Comparison of ENCODE assay signal across 24 cellular contexts in genomic region chr12:27109339-27110023, GRCh38. TPM values are rescaled to one million over a fixed set of nuclear protein-coding genes. Genes with fewer than 3 reads are reported as not detected.
DNase-seq lines count a peak whose midpoint lies in the region; FAIRE-seq and TF ChIP-seq lines count a peak whose summit lies in the region.
"Had no signal": no experiment of that assay in that cellular context is flagged by ENCODE, and none has a peak within 500 bp of the region (broad histone marks: within the 10 kb centered on the region; RNA-seq: fewer than 3 reads in every experiment).

No MANE protein-coding gene starts in this region.

- H3K27ac Mint-ChIP-seq in astrocyte (ENCODE audit: unreplicated experiment) (no peak overlapping the region), Calu3 (ENCODE audit: unreplicated experiment) (no peak overlapping the region)

- no peak overlapping the region for H3K9ac ChIP-seq in astrocyte (ENCODE audit: low read length)

- CTCF ChIA-PET in Calu3 (lab: Charles Lee), result no interaction called here

- H3K9me3 Mint-ChIP-seq in astrocyte (ENCODE audit: unreplicated experiment), result no peaks in the 10 kb centered on the region
- H3K9me3 Mint-ChIP-seq in Calu3 (ENCODE audit: low read depth, unreplicated experiment), result no peaks in the 10 kb centered on the region
- H3K9me3 Mint-ChIP-seq: activated naive CD4-positive, alpha-beta T cell treated with anti-CD3 and anti-CD28 coated beads, Interleukin-2, amount 50 U/mL, for 72 hours had no signal

- H3K4me3 ChIP-seq in ACC112 (ENCODE audit: low read depth, low read length), result peak overlapping the region; percentile 40
- H3K4me3 ChIP-seq in astrocyte (ENCODE audit: insufficient read depth, low read depth, low read length), result no peak overlapping the region
- H3K4me3 ChIP-seq in fibroblast of the aortic adventitia (ENCODE audit: low read depth, low read length), result no peak overlapping the region
- H3K4me3 ChIP-seq: left ventricle myocardium inferior, thoracic aorta had no signal

- DNase-seq in GM12891 (ENCODE audit: insufficient read length, low spot score) (no peak), astrocyte (ENCODE audit: low read depth) (peak; percentile 28), fibroblast of the aortic adventitia (ENCODE audit: low read depth) (peak; percentile 86), Calu3 (no peak), NCI-H2029 (lab: John Stamatoyannopoulos, UW) (no peak), glomerular visceral epithelial cell (ENCODE audit: extremely low spot score) (no peak)
- no peak for DNase-seq in activated CD4-positive, CD25-positive, alpha-beta regulatory T cell treated with anti-CD3 and anti-CD28 coated beads, Interleukin-2, amount 50 U/mL, for 72 hours
- DNase-seq: activated CD4-positive, alpha-beta T cell treated with anti-CD3 and anti-CD28 coated beads for 1 hour; central memory CD4-positive, alpha-beta T cell; effector memory CD4-positive, alpha-beta T cell; foreskin melanocyte; IMR-90; left ventricle myocardium inferior; NCI-H2081; NCI-H526; SHP77 treated with DMSO at 0.1 percent for 48 hours; small intestine had no signal

- no peaks in the 10 kb centered on the region for H4K20me1 ChIP-seq in astrocyte (ENCODE audit: insufficient read depth, low read length)

- intact Hi-C loops in Calu3 (cut with micrococcal nuclease; ENCODE audit: unreplicated experiment), result loop anchor here (5.0 kb wide), 1 partner anchor 68 kb away; no protein-coding TSS in a partner anchor

- H3K36me3 Mint-ChIP-seq in astrocyte (ENCODE audit: low read depth, unreplicated experiment) (no peaks in the 10 kb centered on the region), Calu3 (ENCODE audit: insufficient read depth, unreplicated experiment) (no peaks in the 10 kb centered on the region)

- H3K9me3 ChIP-seq in astrocyte (ENCODE audit: insufficient read depth, low read depth, low read length), result no peaks in the 10 kb centered on the region
- H3K9me3 ChIP-seq: thoracic aorta had no signal

- TF ChIP-seq CTCF in astrocyte (IDR thresholded peaks at IDR 0.05; ENCODE audit: insufficient read depth, low read depth, low read length), result no peak
- no peak for TF ChIP-seq CTCF in fibroblast of the aortic adventitia (IDR thresholded peaks at IDR 0.05; ENCODE audit: insufficient read depth, low read length)
- TF ChIP-seq CTCF in Calu3 (IDR thresholded peaks at IDR 0.05; ENCODE audit: unreplicated experiment), result no peak

- no peaks in the 10 kb centered on the region for H3K27me3 Mint-ChIP-seq in astrocyte (ENCODE audit: low read depth, unreplicated experiment)
- H3K27me3 Mint-ChIP-seq in Calu3 (ENCODE audit: unreplicated experiment), result no peaks in the 10 kb centered on the region

- H3K4me1 ChIP-seq in ACC112 (ENCODE audit: control insufficient read depth, insufficient read depth, low read length, unreplicated experiment) (peaks cover 15% of the 10 kb centered on the region), astrocyte (ENCODE audit: insufficient read depth, low read length) (no peaks in the 10 kb centered on the region)
- H3K4me1 ChIP-seq: left ventricle myocardium inferior had no signal

- FAIRE-seq in GM12891 (lab: Jason Lieb, UNC) (peak; percentile 28), astrocyte (lab: Jason Lieb, UNC) (peak; percentile 5)
- FAIRE-seq: D721Med, G401.6, H1, small intestine had no signal

- H2AFZ ChIP-seq in ACC112 (ENCODE audit: low read length, unreplicated experiment), result peak overlapping the region; percentile 76
- H2AFZ ChIP-seq in astrocyte (ENCODE audit: low read depth, low read length), result no peak overlapping the region

- TF ChIP-seq POLR2A in GM12891 (IDR thresholded peaks at IDR 0.05; ENCODE audit: low read depth, low read length), result no peak

- H3K27me3 ChIP-seq in ACC112 (ENCODE audit: insufficient read depth, low read length) (no peaks in the 10 kb centered on the region), astrocyte (ENCODE audit: insufficient read depth, low read length) (no peaks in the 10 kb centered on the region)

- H3K27ac ChIP-seq in ACC112 (ENCODE audit: low read depth, low read length) (peak overlapping the region; percentile 86), astrocyte (ENCODE audit: low read depth, low read length) (no peak overlapping the region)
- H3K27ac ChIP-seq: left ventricle myocardium inferior had no signal

- no TSS peak for BruUV-seq in Calu3 (replicated peaks; lab: Mats Ljungman, UMichigan)

- H3K4me1 Mint-ChIP-seq in astrocyte (ENCODE audit: low read depth, unreplicated experiment) (peaks cover 4% of the 10 kb centered on the region), Calu3 (ENCODE audit: low read depth, unreplicated experiment) (peaks cover 23% of the 10 kb centered on the region)

- H3K79me2 ChIP-seq in ACC112 (ENCODE audit: control insufficient read depth, insufficient read depth, low read length, unreplicated experiment) (no peaks in the 10 kb centered on the region), astrocyte (ENCODE audit: insufficient read depth, low read length) (no peaks in the 10 kb centered on the region)

- no peak overlapping the region for H3K4me3 Mint-ChIP-seq in astrocyte (ENCODE audit: unreplicated experiment)
- no peak overlapping the region for H3K4me3 Mint-ChIP-seq in Calu3 (ENCODE audit: low read depth, unreplicated experiment)

- H3K4me2 ChIP-seq in astrocyte (ENCODE audit: low read length), result no peak overlapping the region

- H3K36me3 ChIP-seq in ACC112 (ENCODE audit: insufficient read depth, low read length) (0 out of 2 replicates have a peak, but pooled peaks cover 3% of the 10 kb centered on the region), astrocyte (ENCODE audit: insufficient read depth, low read length) (no peaks in the 10 kb centered on the region)
- H3K36me3 ChIP-seq: left ventricle myocardium inferior, thoracic aorta had no signal

TF ChIP-seq in GM12891, 5 proteins besides CTCF, POLR2A, EP300 and RAD21:
- TF ChIP-seq PAX5 (IDR thresholded peaks at IDR 0.05; ENCODE audit: insufficient read depth, low read length, severe bottlenecking) (no peak), SPI1 (IDR thresholded peaks at IDR 0.05; ENCODE audit: low read depth, low read length) (no peak), TAF1 (IDR thresholded peaks at IDR 0.05; ENCODE audit: low read depth, low read length) (no peak)

RNA-seq across cellular contexts. Expression of gene C12orf71, which starts 27.1 kb away (rescaled TPM):
- polyA plus RNA-seq in GM12891 (2012; ENCODE audit: low read depth, missing spikeins), result 0.13 TPM
- total RNA-seq in astrocyte (not detected in 2 replicates), fibroblast of the aortic adventitia (ENCODE audit: low replicate concordance) (not detected in 2 replicates), Calu3 (2022) (not detected in 2 replicates)
- total RNA-seq: activated naive CD4-positive, alpha-beta T cell treated with anti-CD3 and anti-CD28 coated beads, Interleukin-2, amount 50 U/mL, for 72 hours; H1; IMR-90; left ventricle myocardium inferior; thoracic aorta had no signal
- polyA plus RNA-seq: BJ, H1, IMR-90, small intestine had no signal

Comparison
In these comparisons a context has a peak if more than half of its experiments do, and no peak if none do; other contexts are left out.
1. DNase-seq: peak in astrocyte (single experiment) and fibroblast of the aortic adventitia (single experiment); none in GM12891 (single experiment), Calu3 (single experiment), NCI-H2029 (single experiment), glomerular visceral epithelial cell (single experiment) and activated CD4-positive, CD25-positive, alpha-beta regulatory T cell treated with anti-CD3 and anti-CD28 coated beads, Interleukin-2, amount 50 U/mL, for 72 hours (single experiment).